Comparison of ENCODE assay signal across 8 cellular contexts in genomic region chr5:138752951-138753793, GRCh38. TPM values are rescaled to one million over a fixed set of nuclear protein-coding genes. Genes with fewer than 3 reads are reported as not detected.
DNase-seq lines count a peak whose midpoint lies in the region; ATAC-seq lines count a peak whose summit lies in the region.

TSS of gene CTNNA1 (plus strand) at chr5:138753425. CDS start at chr5:138781925, 28,500 bp downstream.

- H3K27me3 ChIP-seq in iPS-18a (ENCODE audit: control insufficient read depth, insufficient read depth, low read length) (no peaks in the 10 kb centered on the region), skeletal muscle satellite cell (ENCODE audit: control insufficient read depth, insufficient read depth, low read length) (no peaks in the 10 kb centered on the region)

- peak within 1 kb of the TSS; percentile 88 for H3K4me2 ChIP-seq in skeletal muscle satellite cell (ENCODE audit: low read length)

- H3K36me3 ChIP-seq in iPS-18a (ENCODE audit: control insufficient read depth, low read depth, low read length), result peaks cover 14% of the 10 kb centered on the region
- peaks cover 16% of the 10 kb centered on the region for H3K36me3 ChIP-seq in skeletal muscle satellite cell (ENCODE audit: insufficient read depth, low read length)

- H3K9me3 ChIP-seq in iPS-18a (ENCODE audit: control insufficient read depth, low read depth, low read length), result no peaks in the 10 kb centered on the region
- H3K9me3 ChIP-seq in skeletal muscle satellite cell (replicated peaks; ENCODE audit: low read length), result no peaks in the 10 kb centered on the region

- peak within 1 kb of the TSS; percentile 82 for H3K27ac ChIP-seq in iPS-18a (ENCODE audit: low read length)

- H3K9ac ChIP-seq in iPS-18a (ENCODE audit: low read length) (peak within 1 kb of the TSS; percentile 94), skeletal muscle satellite cell (ENCODE audit: low read depth, low read length) (peak within 1 kb of the TSS; percentile 96)

- H3K4me3 ChIP-seq in iPS-18a (ENCODE audit: low read length) (peak within 1 kb of the TSS; percentile 97), skeletal muscle satellite cell (ENCODE audit: low read length) (peak within 1 kb of the TSS; percentile 85)

- in situ Hi-C loops in T47D (cut with HindIII; ENCODE audit: low pct_unique_long_range_greater_than_20kb, low sequenced_read_pairs), result no loop called here

- DNase-seq in DMS53 treated with DMSO at 0.1 percent for 48 hours (lab: John Stamatoyannopoulos, UW; ENCODE audit: unreplicated experiment) (peak; percentile 86), MV-4-11 (lab: John Stamatoyannopoulos, UW) (peak; percentile 21), UCSD-AML1 (lab: John Stamatoyannopoulos, UW; ENCODE audit: unreplicated experiment) (peak; percentile 74), T47D (ENCODE audit: low read depth in 1 of 2, low spot score in 1 of 2) (peak; percentile 87 to 90)

- H3K4me1 ChIP-seq in iPS-18a (ENCODE audit: control insufficient read depth, low read depth, low read length), result peaks cover 11% of the 10 kb centered on the region
- peaks cover 19% of the 10 kb centered on the region for H3K4me1 ChIP-seq in skeletal muscle satellite cell (ENCODE audit: control insufficient read depth, insufficient read depth, low read length)

- ATAC-seq in GM21786 (IDR thresholded peaks at IDR 0.05; ENCODE audit: unreplicated experiment) (peak; percentile 38), GM21360 (IDR thresholded peaks at IDR 0.05; ENCODE audit: unreplicated experiment) (no peak)

RNA-seq across cellular contexts. Expression of gene CTNNA1, which starts in this region (rescaled TPM):
- 201 and 232 TPM in 2 replicates for total RNA-seq in skeletal muscle satellite cell (2012; rRNA removed)

Comparison
In these comparisons a context has a peak if more than half of its experiments do, and no peak if none do; other contexts are left out.
1. DNase-seq: peak in every context shown above with its lines; median percentile 88 in T47D; 86 in DMS53 treated with DMSO at 0.1 percent for 48 hours; 74 in UCSD-AML1; 21 in MV-4-11.